ENCODE assay signal across 8 cellular contexts in the genomic region with DNA sequence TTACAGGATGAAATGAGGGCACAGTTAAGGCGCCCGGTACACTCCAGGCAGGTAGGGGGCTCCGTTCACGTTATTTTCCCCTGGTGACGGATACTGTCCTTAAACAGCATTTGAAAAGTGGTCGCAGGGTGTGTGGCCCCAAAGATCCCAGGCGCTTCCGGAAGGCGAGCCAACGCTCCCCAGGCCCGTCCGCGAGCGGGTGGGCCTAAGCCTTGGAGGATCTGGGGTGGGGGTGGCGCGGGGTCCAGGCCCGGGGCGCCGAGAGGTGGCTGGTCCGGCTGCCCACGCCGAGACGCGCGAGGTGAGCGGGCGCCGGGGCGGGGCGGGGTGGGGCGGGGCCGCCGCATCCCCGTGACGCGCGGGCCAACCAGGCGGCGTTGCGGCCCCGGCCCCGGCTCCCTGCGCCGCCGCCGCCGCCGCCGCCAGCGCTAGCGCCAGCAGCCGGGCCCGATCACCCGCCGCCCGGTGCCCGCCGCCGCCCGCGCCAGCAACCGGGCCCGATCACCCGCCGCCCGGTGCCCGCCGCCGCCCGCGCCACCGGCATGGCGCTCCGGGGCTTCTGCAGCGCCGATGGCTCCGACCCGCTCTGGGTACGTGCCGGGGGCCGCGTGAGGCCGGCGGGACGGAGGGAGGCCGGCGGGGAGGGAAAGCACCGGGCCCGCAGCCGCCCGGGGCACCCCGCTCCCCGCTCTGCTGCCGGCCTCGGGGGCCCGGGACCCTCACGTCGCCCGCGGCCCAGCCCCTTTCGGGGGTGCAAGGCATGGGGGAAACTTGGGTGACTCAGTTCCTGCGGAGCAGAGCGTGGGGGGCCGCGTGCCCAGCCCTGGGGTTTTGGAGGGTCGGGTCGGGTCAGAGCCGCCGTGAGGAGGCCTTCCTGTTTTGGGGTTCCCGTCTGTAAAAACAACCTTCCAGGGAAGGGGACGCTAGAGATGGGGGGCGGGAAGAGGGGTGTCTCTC. TPM values are rescaled to one million over a fixed set of nuclear protein-coding genes. Genes with fewer than 3 reads are reported as not detected.
DNase-seq lines count a peak whose midpoint lies in the region; ATAC-seq and TF ChIP-seq lines count a peak whose summit lies in the region.

A gene (plus strand): TSS at position 407 of the 957 bp plus-strand sequence. CDS start 136 bp downstream, at position 543.

- H3K27ac Mint-ChIP-seq in neural progenitor cell = peak within 1 kb of the TSS; percentile 87

- H3K79me2 ChIP-seq in OCI-LY1 (ENCODE audit: insufficient read depth, low read length) (peaks cover 48% of the 10 kb centered on the region), neural progenitor cell (ENCODE audit: low read depth) (peaks cover 49% of the 10 kb centered on the region)

- H3K27me3 ChIP-seq in OCI-LY1 (ENCODE audit: insufficient read depth, low read length) (no peaks in the 10 kb centered on the region), neural progenitor cell (peaks cover 16% of the 10 kb centered on the region), thoracic aorta (replicated peaks; ENCODE audit: insufficient read depth) (no peaks in the 10 kb centered on the region)

- peak; percentile 67 for ATAC-seq in HG02623 (IDR thresholded peaks at IDR 0.05; ENCODE audit: unreplicated experiment)
- ATAC-seq in thoracic aorta (ENCODE audit: insufficient number of reproducible peaks, low FRiP score, low read depth) = no peak
- no peak for ATAC-seq in HG03457 (IDR thresholded peaks at IDR 0.05; ENCODE audit: unreplicated experiment)

- peak within 1 kb of the TSS; percentile 95 for H3K9ac ChIP-seq in OCI-LY1 (ENCODE audit: low read length)
- peak within 1 kb of the TSS; percentile 62 for H3K9ac ChIP-seq in neural progenitor cell

- peak within 1 kb of the TSS; percentile 98 for H3K4me3 Mint-ChIP-seq in neural progenitor cell

- H3K4me2 ChIP-seq in OCI-LY1 (ENCODE audit: low read length) (peak within 1 kb of the TSS; percentile 75), neural progenitor cell (peak within 1 kb of the TSS; percentile 86)

- no peaks in the 10 kb centered on the region for H3K9me3 Mint-ChIP-seq in neural progenitor cell

- no peaks in the 10 kb centered on the region for H3K9me2 ChIP-seq in OCI-LY1 (ENCODE audit: low read depth, low read length)

- peaks cover 3% of the 10 kb centered on the region for H3K36me3 Mint-ChIP-seq in neural progenitor cell

- peak within 1 kb of the TSS; percentile 79 for H3K27ac ChIP-seq in OCI-LY1 (ENCODE audit: low read depth, low read length, poor library complexity, severe bottlenecking)
- H3K27ac ChIP-seq in neural progenitor cell = peak within 1 kb of the TSS; percentile 46
- H3K27ac ChIP-seq in thoracic aorta = peak within 1 kb of the TSS; percentile 85 to 91

- H3K36me3 ChIP-seq in OCI-LY1 (ENCODE audit: insufficient read depth, low read length) (no peaks in the 10 kb centered on the region), neural progenitor cell (no peaks in the 10 kb centered on the region), thoracic aorta (no peaks in the 10 kb centered on the region)

- in situ Hi-C loops in GM13976 (cut with MboI; ENCODE audit: low sequenced_read_pairs, unreplicated experiment) = no loop called here

- peak; percentile 90 for DNase-seq in GM13976 (ENCODE audit: low spot score)
- DNase-seq in activated T-helper 1 cell treated with Interleukin-2 at 50 U/mL for 16 hours (ENCODE audit: low read depth) = peak; percentile 40
- no peak for DNase-seq in fibroblast of pulmonary artery (ENCODE audit: low read depth)
- peak; percentile 77 for DNase-seq in neural progenitor cell (ENCODE audit: low spot score)
- DNase-seq in thoracic aorta (ENCODE audit: low spot score) = no peak

- H3K4me1 ChIP-seq in OCI-LY1 (ENCODE audit: insufficient read depth, low read length, severe bottlenecking) (peaks cover 35% of the 10 kb centered on the region), neural progenitor cell (peaks cover 10% of the 10 kb centered on the region), thoracic aorta (ENCODE audit: control insufficient read depth in 1 of 2, low read depth in 2 of 2) (peaks cover 33 to 59% of the 10 kb centered on the region in 2 donors)

- H3K4me3 ChIP-seq in OCI-LY1 (ENCODE audit: low read depth, low read length, poor library complexity, severe bottlenecking) (peak within 1 kb of the TSS; percentile 80), fibroblast of pulmonary artery (replicated peaks; ENCODE audit: low read depth, low read length) (peak within 1 kb of the TSS; percentile 82), neural progenitor cell (peak within 1 kb of the TSS; percentile 99), thoracic aorta (peak within 1 kb of the TSS; percentile 94)

- TF ChIP-seq CTCF in GM13976 (IDR thresholded peaks at IDR 0.05; ENCODE audit: borderline replicate concordance, control extremely low read depth, extremely low read depth, insufficient read depth, missing control alignments) (no peak), OCI-LY1 (IDR thresholded peaks at IDR 0.05; ENCODE audit: low read length) (peak; percentile 42; the same call in 1 of the 2 replicates), fibroblast of pulmonary artery (IDR thresholded peaks at IDR 0.05; ENCODE audit: low read length, missing control alignments) (no peak), neural progenitor cell (IDR thresholded peaks at IDR 0.05) (no peak), thoracic aorta (IDR thresholded peaks at IDR 0.05) (no peak)

- H3K4me1 Mint-ChIP-seq in neural progenitor cell = peaks cover 26% of the 10 kb centered on the region

- H3K9me3 ChIP-seq in OCI-LY1 (ENCODE audit: low read length) = no peaks in the 10 kb centered on the region
- no peaks in the 10 kb centered on the region for H3K9me3 ChIP-seq in neural progenitor cell (ENCODE audit: low read depth)
- no peaks in the 10 kb centered on the region for H3K9me3 ChIP-seq in thoracic aorta

- H2AFZ ChIP-seq in OCI-LY1 (ENCODE audit: low read length) (no peak within 1 kb of the TSS), neural progenitor cell (replicated peaks) (peak within 1 kb of the TSS; percentile 89)

- H3F3A ChIP-seq in OCI-LY1 (ENCODE audit: insufficient read depth, low read length) = no peaks in the 10 kb centered on the region
- peaks cover 11% of the 10 kb centered on the region for H3F3A ChIP-seq in neural progenitor cell (ENCODE audit: low read depth)

- H3K27me3 Mint-ChIP-seq in neural progenitor cell (ENCODE audit: insufficient read depth, low read depth) = peaks cover 16% of the 10 kb centered on the region

- H4K20me1 ChIP-seq in OCI-LY1 (ENCODE audit: insufficient read depth, low read length) (no peaks in the 10 kb centered on the region), neural progenitor cell (ENCODE audit: low read depth) (peaks cover 39% of the 10 kb centered on the region)

RNA-seq across cellular contexts. Expression of the gene that starts here (rescaled TPM):
- total RNA-seq in neural progenitor cell (ENCODE audit: low replicate concordance) (17.5 and 26.7 TPM in 2 replicates), thoracic aorta (10 to 100 TPM; 89.2 to 94.9 TPM)

Comparison
In these comparisons a context has a peak if more than half of its experiments do, and no peak if none do; other contexts are left out.
1. DNase-seq: peak in GM13976 (single experiment), activated T-helper 1 cell treated with Interleukin-2 at 50 U/mL for 16 hours (single experiment) and neural progenitor cell (single experiment); none in fibroblast of pulmonary artery (single experiment) and thoracic aorta (single experiment).
2. Peak in every context shown above with its lines, with median percentiles within 50 percentile points of each other: H3K27ac ChIP-seq and H3K4me3 ChIP-seq.